Comparison of ENCODE assay signal across 1 cellular context in genomic region chr20:64044484-64045247, GRCh38.
A peak's percentile ranks its signal among the peaks of the same experiment; 100 is the strongest.
TF ChIP-seq lines count a peak whose summit lies in the region.

No MANE protein-coding gene starts in this region.

TF ChIP-seq in IMR-90, 13 proteins besides CTCF, POLR2A, EP300 and RAD21:
- TF ChIP-seq RFX5 (IDR thresholded peaks at IDR 0.05; ENCODE audit: low read depth, low read length) = no peak
- TF ChIP-seq MAFK (IDR thresholded peaks at IDR 0.05; ENCODE audit: low read depth, low read length) = peak; percentile 55
- TF ChIP-seq CEBPB (IDR thresholded peaks at IDR 0.05; ENCODE audit: low read depth, low read length) = no peak
- TF ChIP-seq, protein P1, sequence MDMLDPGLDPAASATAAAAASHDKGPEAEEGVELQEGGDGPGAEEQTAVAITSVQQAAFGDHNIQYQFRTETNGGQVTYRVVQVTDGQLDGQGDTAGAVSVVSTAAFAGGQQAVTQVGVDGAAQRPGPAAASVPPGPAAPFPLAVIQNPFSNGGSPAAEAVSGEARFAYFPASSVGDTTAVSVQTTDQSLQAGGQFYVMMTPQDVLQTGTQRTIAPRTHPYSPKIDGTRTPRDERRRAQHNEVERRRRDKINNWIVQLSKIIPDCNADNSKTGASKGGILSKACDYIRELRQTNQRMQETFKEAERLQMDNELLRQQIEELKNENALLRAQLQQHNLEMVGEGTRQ (IDR thresholded peaks at IDR 0.05; ENCODE audit: low read depth, low read length) = no peak
- TF ChIP-seq FOS (IDR thresholded peaks at IDR 0.05; ENCODE audit: low read depth, low read length) = no peak
